In genomic region chr17:29588561-29589411, GRCh38 we compare ENCODE assay signal across 8 cellular contexts. TPM values are rescaled to one million over a fixed set of nuclear protein-coding genes. Genes with fewer than 3 reads are reported as not detected.
DNase-seq lines count a peak whose midpoint lies in the region; ATAC-seq, FAIRE-seq and TF ChIP-seq lines count a peak whose summit lies in the region.

No MANE protein-coding gene starts in this region.

- peak overlapping the region; percentile 67 for H2AFZ ChIP-seq in astrocyte (ENCODE audit: low read depth, low read length)

- H3K36me3 ChIP-seq in Peyer's patch: no peaks in the 10 kb centered on the region
- no peaks in the 10 kb centered on the region for H3K36me3 ChIP-seq in astrocyte (ENCODE audit: insufficient read depth, low read length)

- H3K4me3 Mint-ChIP-seq in astrocyte (ENCODE audit: unreplicated experiment): peak overlapping the region; percentile 93

- no peak for FAIRE-seq in astrocyte (lab: Jason Lieb, UNC)

- H3K4me1 Mint-ChIP-seq in astrocyte (ENCODE audit: low read depth, unreplicated experiment): peaks cover 21% of the 10 kb centered on the region

- no peak overlapping the region for H3K27ac Mint-ChIP-seq in astrocyte (ENCODE audit: unreplicated experiment)

- no peaks in the 10 kb centered on the region for H3K9me3 ChIP-seq in Peyer's patch
- H3K9me3 ChIP-seq in astrocyte (ENCODE audit: insufficient read depth, low read depth, low read length): no peaks in the 10 kb centered on the region

- H3K36me3 Mint-ChIP-seq in astrocyte (ENCODE audit: low read depth, unreplicated experiment): no peaks in the 10 kb centered on the region

- no peak for TF ChIP-seq POLR2A in Peyer's patch (IDR thresholded peaks at IDR 0.05)

- H3K79me2 ChIP-seq in astrocyte (ENCODE audit: insufficient read depth, low read length): peaks cover 52% of the 10 kb centered on the region

- H3K4me1 ChIP-seq in Peyer's patch (peaks cover 9 to 53% (median 42%) of the 10 kb centered on the region in 4 donors), astrocyte (ENCODE audit: insufficient read depth, low read length) (peaks cover 72% of the 10 kb centered on the region)

- no peaks in the 10 kb centered on the region for H3K9me3 Mint-ChIP-seq in astrocyte (ENCODE audit: unreplicated experiment)

- H3K27me3 Mint-ChIP-seq in astrocyte (ENCODE audit: low read depth, unreplicated experiment): no peaks in the 10 kb centered on the region

- H4K20me1 ChIP-seq in astrocyte (ENCODE audit: insufficient read depth, low read length): peaks cover 51% of the 10 kb centered on the region

- H3K4me2 ChIP-seq in astrocyte (ENCODE audit: low read length): peak overlapping the region; percentile 88

- H3K4me3 ChIP-seq in Peyer's patch (peak overlapping the region; percentile 62 to 95 (median 86)), astrocyte (ENCODE audit: insufficient read depth, low read depth, low read length) (peak overlapping the region; percentile 81)

- ATAC-seq in HG02943 (IDR thresholded peaks at IDR 0.05; ENCODE audit: low read depth, unreplicated experiment): peak; percentile 20
- ATAC-seq in HG02884 (IDR thresholded peaks at IDR 0.05; ENCODE audit: unreplicated experiment): no peak

- DNase-seq in NCI-H1417 (lab: John Stamatoyannopoulos, UW) (peak; percentile 46 to 70 (median 58)), NCI-H1417 treated with DMSO at 0.1 percent for 48 hours (lab: John Stamatoyannopoulos, UW) (no peak), Peyer's patch (peak; percentile 59 to 73 (median 69)), astrocyte (ENCODE audit: low read depth) (peak; percentile 11), iPS-NIHi7 (ENCODE audit: extremely low spot score) (peak; percentile 52)
- peak; percentile 45 for DNase-seq in stimulated activated CD4-positive, alpha-beta T cell treated with anti-CD3 and anti-CD28 coated beads, Interleukin-1b, Interleukin-23, amount 100 ng/mL, for 48 hours

- TF ChIP-seq CTCF in Peyer's patch (IDR thresholded peaks at IDR 0.05): no peak
- TF ChIP-seq CTCF in astrocyte (IDR thresholded peaks at IDR 0.05; ENCODE audit: insufficient read depth, low read depth, low read length): no peak

- H3K27ac ChIP-seq in Peyer's patch: peak overlapping the region; percentile 55 to 90 (median 74)
- H3K27ac ChIP-seq in astrocyte (ENCODE audit: low read depth, low read length): peak overlapping the region; percentile 25

- H3K27me3 ChIP-seq in Peyer's patch (no peaks in the 10 kb centered on the region), astrocyte (ENCODE audit: insufficient read depth, low read length) (no peaks in the 10 kb centered on the region)

- peak overlapping the region; percentile 79 for H3K9ac ChIP-seq in astrocyte (ENCODE audit: low read length)

RNA-seq across cellular contexts. Expression of gene GIT1, which starts 0.7 kb away (rescaled TPM):
- 10 to 100 TPM; 31.9 to 66.7 (median 52.6) TPM for total RNA-seq in Peyer's patch
- 48.9 and 52.2 TPM in 2 replicates for total RNA-seq in astrocyte

RNA-seq across cellular contexts. Expression of gene ANKRD13B, which starts 4.1 kb away (rescaled TPM):
- 10 to 100 TPM in 1 of 4 donors, 1 to 10 TPM in 3; 4.2 to 14.9 (median 8.3) TPM for total RNA-seq in Peyer's patch
- total RNA-seq in astrocyte: 16.3 and 17.9 TPM in 2 replicates

RNA-seq across cellular contexts. Expression of gene TP53I13, which starts 20.3 kb away (rescaled TPM):
- total RNA-seq in Peyer's patch: 100 to 1,000 TPM in 2 of 4 donors, 10 to 100 TPM in 2; 86.6 to 204 (median 139) TPM
- 31.7 and 31.8 TPM in 2 replicates for total RNA-seq in astrocyte

RNA-seq across cellular contexts. Expression of gene ABHD15, which starts 21.9 kb away (rescaled TPM):
- total RNA-seq in Peyer's patch (10 to 100 TPM; 19.0 to 41.2 (median 32.2) TPM), astrocyte (8.6 and 9.7 TPM in 2 replicates)

RNA-seq across cellular contexts. Expression of gene CORO6, which starts 33.9 kb away (rescaled TPM):
- total RNA-seq in Peyer's patch: 10 to 100 TPM in 3 of 4 donors, 1 to 10 TPM in 1; 4.0 to 28.9 (median 19.9) TPM
- 8.9 and 9.5 TPM in 2 replicates for total RNA-seq in astrocyte
